8 cellular contexts compared by ENCODE assay signal in the genomic region with DNA sequence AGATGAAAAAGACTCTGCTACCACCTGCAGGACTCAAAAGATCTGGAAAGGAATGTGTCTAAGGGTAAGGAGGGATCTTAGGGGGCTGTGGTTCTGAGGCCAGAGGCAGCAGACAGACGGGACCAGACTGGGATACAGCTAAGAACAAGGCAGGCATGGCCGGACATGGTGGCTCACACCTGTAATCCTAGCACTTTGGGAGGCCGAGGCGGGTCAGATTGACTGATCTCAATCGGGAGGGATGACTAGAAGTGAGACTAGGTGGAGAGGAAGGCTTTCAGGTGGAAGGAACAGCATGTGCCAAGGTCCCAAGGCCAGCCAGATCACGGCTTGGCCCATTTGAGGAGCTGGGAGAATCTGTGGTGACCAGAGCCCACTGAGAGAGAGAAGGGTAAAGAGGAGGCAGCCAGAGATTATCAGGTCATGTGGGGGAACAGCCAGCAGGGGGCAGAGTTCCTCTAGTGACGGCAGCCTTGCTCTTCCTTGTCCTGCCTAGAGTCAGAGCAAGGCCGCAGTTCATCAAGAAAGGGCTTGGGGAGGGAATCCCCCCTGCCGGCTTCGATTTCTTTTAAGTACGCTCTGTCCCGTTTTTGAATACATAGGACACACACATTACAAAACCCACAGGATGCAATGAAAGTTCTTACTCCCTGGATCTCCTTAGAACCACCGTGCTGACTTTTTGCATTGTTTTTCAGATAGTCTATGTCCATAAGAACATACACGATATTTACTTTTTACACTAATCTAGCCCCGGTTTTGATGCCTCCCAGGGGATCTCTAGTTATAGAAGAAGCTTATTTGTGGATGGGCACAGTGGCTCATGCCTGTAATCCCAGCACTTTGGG. TPM values are rescaled to one million over a fixed set of nuclear protein-coding genes. Genes with fewer than 3 reads are reported as not detected.
DNase-seq lines count a peak whose midpoint lies in the region; ATAC-seq, FAIRE-seq and TF ChIP-seq lines count a peak whose summit lies in the region.

No MANE protein-coding gene starts in this region.

- no peak overlapping the region for H3K4me3 Mint-ChIP-seq in T-helper 17 cell

- ATAC-seq in A549 (peak; percentile 8 to 52; a peak in 3 of 6 replicates), T-helper 17 cell (peak; percentile 35), right cardiac atrium (peak in 1 of 2 donors; percentile 20), sciatic nerve (peak; percentile 31), GM18868 (IDR thresholded peaks at IDR 0.05; ENCODE audit: unreplicated experiment) (no peak)

- no peaks in the 10 kb centered on the region for H3K36me3 ChIP-seq in adrenal gland (replicated peaks in 1 of 2)

- WGBS in A549 (ENCODE audit: missing lambda C conversion rate), result 25% methylated on average over 15 of the region's 15 CpGs
- 28 to 36% (median 32%) methylated on average over 15 of the region's 15 CpGs for WGBS in adrenal gland, 4 donors
- WGBS in right cardiac atrium, result 34% methylated on average over 15 of the region's 15 CpGs

- intact Hi-C loops in adrenal gland (cut with DNase I), result loop anchor here (2.0 to 10.0 kb wide), 2 partner anchors 78 to 600 kb away; a partner anchor contains a TSS
- intact Hi-C loops in right cardiac atrium (cut with DNase I), result loop anchor here in 3 of 4 donors (1.0 to 5.0 kb wide), 3 partner anchors 78 to 603 kb away; a partner anchor contains a TSS
- intact Hi-C loops in sciatic nerve (cut with DNase I), result no loop called here

- CTCF ChIA-PET in A549 (lab: Yijun Ruan, JAX), result interaction anchor here (0.6 to 37.7 kb wide), 22 partner anchors 8 to 612 kb away, joined by 3 to 2512 read pairs (median 4); a partner anchor contains a TSS

- H3K4me1 Mint-ChIP-seq in T-helper 17 cell, result peaks cover 39% of the 10 kb centered on the region

- H3K4me3 ChIP-seq in A549, result no peak overlapping the region
- no peak overlapping the region for H3K4me3 ChIP-seq in adrenal gland
- no peak overlapping the region for H3K4me3 ChIP-seq in right cardiac atrium (ENCODE audit: low read length)

- H3K27ac Mint-ChIP-seq in T-helper 17 cell, result no peak overlapping the region

- H3K36me3 Mint-ChIP-seq in T-helper 17 cell (ENCODE audit: low read depth), result peaks cover 3% of the 10 kb centered on the region

- H3K9me3 ChIP-seq in A549 (no peaks in the 10 kb centered on the region), T-helper 17 cell (ENCODE audit: control insufficient read depth, low read length, poor library complexity, severe bottlenecking) (no peaks in the 10 kb centered on the region), adrenal gland (replicated peaks in 1 of 3) (no peaks in the 10 kb centered on the region), right cardiac atrium (ENCODE audit: control insufficient read depth, low read length) (no peaks in the 10 kb centered on the region)

- TF ChIP-seq POLR2A in A549 (IDR thresholded peaks at IDR 0.05; ENCODE audit: low read length) (no peak), adrenal gland (IDR thresholded peaks at IDR 0.05) (no peak)

- H3K4me1 ChIP-seq in A549, result peaks cover 28% of the 10 kb centered on the region
- peaks cover 15 to 16% of the 10 kb centered on the region in 2 donors for H3K4me1 ChIP-seq in adrenal gland (replicated peaks in 1 of 2)
- H3K4me1 ChIP-seq in right cardiac atrium (ENCODE audit: control insufficient read depth, insufficient read depth, low read length), result peaks cover 7% of the 10 kb centered on the region

- H3K27me3 Mint-ChIP-seq in T-helper 17 cell, result peaks cover 43% of the 10 kb centered on the region

- H3K27ac ChIP-seq in A549 (peak overlapping the region; percentile 12 to 32; a peak in 1 of 6 replicates), adrenal gland (no peak overlapping the region), right cardiac atrium (ENCODE audit: low read length) (no peak overlapping the region)

- TF ChIP-seq CTCF in A549 (IDR thresholded peaks at IDR 0.05), result peak; percentile 88
- TF ChIP-seq CTCF in adrenal gland (IDR thresholded peaks at IDR 0.05), result peak; percentile 75 to 92 (median 86)

- FAIRE-seq in A549 (lab: Jason Lieb, UNC) (no peak), GM18507 (lab: Jason Lieb, UNC) (peak; percentile 87)

- peak; percentile 88 to 93 for TF ChIP-seq RAD21 in A549 (conservative IDR thresholded peaks at IDR 0.05 in 1 of 2, IDR thresholded peaks at IDR 0.05 in 1 of 2)

- H3K27me3 ChIP-seq in adrenal gland (peaks cover 20% of the 10 kb centered on the region), right cardiac atrium (ENCODE audit: control insufficient read depth, insufficient read depth) (no peaks in the 10 kb centered on the region)

- POLR2A ChIA-PET in A549 (lab: Yijun Ruan, JAX), result interaction anchor here (0.6 to 1.1 kb wide), 2 partner anchors 78 to 82 kb away, joined by 3 to 4 read pairs; no protein-coding TSS in a partner anchor

- DNase-seq in A549 (ENCODE audit: low read depth in 1 of 2, low spot score in 1 of 2) (peak; percentile 83 to 88), GM18507 (ENCODE audit: extremely low spot score, insufficient read length, low read depth) (peak; percentile 76), NCI-H128 (lab: John Stamatoyannopoulos, UW; ENCODE audit: unreplicated experiment) (peak; percentile 71), T-helper 17 cell (peak; percentile 68 to 83 (median 69)), adrenal gland (peak; percentile 74 to 94 (median 87)), right cardiac atrium (peak; percentile 77 to 93 (median 88)), sciatic nerve (ENCODE audit: low spot score) (peak; percentile 93)

- TF ChIP-seq EP300 in A549 (IDR thresholded peaks at IDR 0.05), result no peak

- peak overlapping the region; percentile 36; the same call in 2 of the 3 replicates for H3K4me2 ChIP-seq in A549

TF ChIP-seq in A549, 52 proteins besides CTCF, POLR2A, EP300 and RAD21:
- TF ChIP-seq SMC3 (IDR thresholded peaks at IDR 0.05), result peak; percentile 95
- no peak for TF ChIP-seq ZC3H11A (IDR thresholded peaks at IDR 0.05)

RNA-seq across cellular contexts. Expression of a gene that starts 2.6 kb away (rescaled TPM):
- polyA plus RNA-seq in A549 (2011; rRNA removed), result 8.2 and 11.8 TPM in 2 replicates
- polyA plus RNA-seq in A549 (2012; cell fraction: cytosol; rRNA removed), result 6.8 and 12.1 TPM in 2 replicates
- 14.9 and 16.6 TPM in 2 replicates for polyA plus RNA-seq in A549 (2012; cell fraction: nucleus; rRNA removed)
- 11.3 to 16.2 TPM (median 14.5 TPM) in 3 replicates for polyA plus RNA-seq in A549 (2017; fragmentation: RNase III; extraction: RNeasy Plus Mini Kit Qiagen cat#74134 plus additional on column Dnase treatment)
- 10.8 and 11.7 TPM in 2 replicates for polyA minus RNA-seq in A549 (2011; rRNA and poly(A)+ RNA removed)
- not detected for total RNA-seq in T-helper 17 cell
- 10 to 100 TPM in 4 of 8 donors, 1 to 10 TPM in 4; 5.0 to 21.4 (median 10.3) TPM for total RNA-seq in adrenal gland
- 1 to 10 TPM; 1.7 to 3.4 (median 2.9) TPM for polyA plus RNA-seq in adrenal gland
- total RNA-seq in right cardiac atrium, result 10 to 100 TPM; 27.4 to 34.4 (median 30.8) TPM
- polyA plus RNA-seq in right cardiac atrium, result 15.1 TPM
- total RNA-seq in sciatic nerve, result 110 TPM

RNA-seq across cellular contexts. Expression of a gene that starts 3.2 kb away (rescaled TPM):
- polyA plus RNA-seq in A549 (2011; rRNA removed), result 3.3 and 4.1 TPM in 2 replicates
- 1.1 and 1.3 TPM in 2 replicates for polyA plus RNA-seq in A549 (2012; cell fraction: cytosol; rRNA removed)
- 4.7 and 6.2 TPM in 2 replicates for polyA plus RNA-seq in A549 (2012; cell fraction: nucleus; rRNA removed)
- 1.7 to 1.8 TPM (median 1.7 TPM) in 3 replicates for polyA plus RNA-seq in A549 (2017; fragmentation: RNase III; extraction: RNeasy Plus Mini Kit Qiagen cat#74134 plus additional on column Dnase treatment)
- polyA minus RNA-seq in A549 (2011; rRNA and poly(A)+ RNA removed), result 9.3 and 15.1 TPM in 2 replicates
- under 1 TPM; 0.08 to 0.22 TPM for total RNA-seq in T-helper 17 cell
- total RNA-seq in adrenal gland, result 1 to 10 TPM in 7 of 8 donors, under 1 TPM in 1; 0.83 to 2.4 (median 1.5) TPM
- 1 to 10 TPM in 2 of 3 donors, under 1 TPM in 1; 0.46 to 1.4 (median 1.1) TPM for polyA plus RNA-seq in adrenal gland
- 1 to 10 TPM in 1 of 4 donors, under 1 TPM in 3; 0.85 to 1.9 (median 0.93) TPM for total RNA-seq in right cardiac atrium
- 0.57 TPM for polyA plus RNA-seq in right cardiac atrium
- 3.3 TPM for total RNA-seq in sciatic nerve

Comparison
In these comparisons a context has a peak if more than half of its experiments do, and no peak if none do; other contexts are left out.
1. H3K27ac ChIP-seq: peak in A549 (2 of 2); none in adrenal gland (0 of 5) and right cardiac atrium (single experiment).
2. RNA of a gene that starts 2.6 kb away (total RNA-seq): 110 TPM in sciatic nerve (single experiment), 27.4 to 34.4 TPM in right cardiac atrium and 5.0 to 21.4 TPM in adrenal gland; not detected in T-helper 17 cell; every median in the first group is over 4 times any median in the second.
3. Peak in every context shown above with its lines, with median percentiles within 50 percentile points of each other: DNase-seq.